Comparison of ENCODE assay signal across 1 cellular context in the genomic region with DNA sequence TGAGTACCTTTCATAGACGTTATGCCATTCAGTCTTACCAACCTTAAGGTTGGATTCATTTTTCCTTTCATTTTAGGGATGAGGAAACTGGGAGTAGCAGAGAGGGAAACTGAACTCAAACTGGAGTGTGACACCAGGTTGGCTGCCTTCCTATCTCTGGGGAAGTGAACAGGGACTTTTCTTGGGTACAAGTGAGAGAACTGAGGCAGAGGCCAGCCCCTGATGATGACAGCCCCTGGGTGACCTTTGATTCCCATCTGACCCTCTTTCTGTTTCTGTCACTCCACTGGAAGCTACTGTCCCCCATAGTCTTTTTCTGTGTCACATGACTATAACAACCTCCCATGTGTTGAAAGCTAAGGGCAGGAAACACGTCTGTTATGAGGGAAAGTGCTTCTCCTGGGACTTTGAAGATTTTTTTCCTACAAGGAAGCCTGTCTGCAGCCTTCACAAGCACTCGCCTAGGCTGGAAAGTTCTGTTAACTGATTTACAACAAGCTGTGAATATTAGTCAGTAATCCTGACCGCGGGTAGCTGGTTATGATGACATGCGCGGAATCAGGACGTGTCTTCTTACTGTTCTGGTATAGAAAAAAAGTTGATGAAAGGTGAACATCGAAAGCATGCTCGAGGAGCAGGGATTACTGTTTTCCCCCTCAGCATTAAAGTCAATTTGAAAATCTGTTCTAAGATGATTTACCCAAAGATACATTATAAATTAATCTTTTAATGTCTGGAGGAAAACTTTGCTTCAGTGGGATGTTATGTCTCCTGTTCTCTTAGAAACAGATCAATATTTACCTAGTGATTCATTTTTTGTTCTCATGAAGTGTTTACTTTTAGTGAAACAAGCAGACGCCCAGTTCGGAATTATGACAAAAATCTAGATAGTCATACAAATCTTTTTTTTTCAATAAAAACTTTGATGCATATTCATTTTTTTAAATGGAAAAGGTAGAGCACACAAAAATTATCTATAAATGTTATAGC.
TF ChIP-seq lines count a peak whose summit lies in the region.

No MANE protein-coding gene starts in this region.

TF ChIP-seq in A549, 52 proteins besides CTCF, POLR2A, EP300 and RAD21 (continued from another document):
- TF ChIP-seq, protein P1, sequence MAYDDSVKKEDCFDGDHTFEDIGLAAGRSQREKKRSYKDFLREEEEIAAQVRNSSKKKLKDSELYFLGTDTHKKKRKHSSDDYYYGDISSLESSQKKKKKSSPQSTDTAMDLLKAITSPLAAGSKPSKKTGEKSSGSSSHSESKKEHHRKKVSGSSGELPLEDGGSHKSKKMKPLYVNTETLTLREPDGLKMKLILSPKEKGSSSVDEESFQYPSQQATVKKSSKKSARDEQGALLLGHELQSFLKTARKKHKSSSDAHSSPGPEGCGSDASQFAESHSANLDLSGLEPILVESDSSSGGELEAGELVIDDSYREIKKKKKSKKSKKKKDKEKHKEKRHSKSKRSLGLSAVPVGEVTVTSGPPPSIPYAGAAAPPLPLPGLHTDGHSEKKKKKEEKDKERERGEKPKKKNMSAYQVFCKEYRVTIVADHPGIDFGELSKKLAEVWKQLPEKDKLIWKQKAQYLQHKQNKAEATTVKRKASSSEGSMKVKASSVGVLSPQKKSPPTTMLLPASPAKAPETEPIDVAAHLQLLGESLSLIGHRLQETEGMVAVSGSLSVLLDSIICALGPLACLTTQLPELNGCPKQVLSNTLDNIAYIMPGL (CRISPR knock-in tag; IDR thresholded peaks at IDR 0.05; ENCODE audit: borderline replicate concordance), result no peak
- TF ChIP-seq CHD4 (IDR thresholded peaks at IDR 0.05; ENCODE audit: borderline replicate concordance) (no peak), FOSL2 (IDR thresholded peaks at IDR 0.05) (peak; percentile 95), FOSL2 (CRISPR knock-in tag; IDR thresholded peaks at IDR 0.05) (peak; percentile 98), NPAS2 (CRISPR knock-in tag; IDR thresholded peaks at IDR 0.05; ENCODE audit: borderline replicate concordance) (no peak), JUN (IDR thresholded peaks at IDR 0.05) (peak; percentile 39 to 81; a peak in 3 of 5 replicates), ZC3H11A (IDR thresholded peaks at IDR 0.05) (no peak), KDM5A (IDR thresholded peaks at IDR 0.05) (no peak), BHLHE40 (IDR thresholded peaks at IDR 0.05; ENCODE audit: low read depth, low read length) (0 out of 2 replicates have a peak, but pooled peaks have one; percentile 23), HOXB5 (CRISPR knock-in tag; IDR thresholded peaks at IDR 0.05) (peak; percentile 72; the same call in 1 of the 2 replicates), FOXS1 (CRISPR knock-in tag; IDR thresholded peaks at IDR 0.05) (peak; percentile 99), MYC (IDR thresholded peaks at IDR 0.05; ENCODE audit: borderline replicate concordance, low read length) (no peak), MAZ (IDR thresholded peaks at IDR 0.05; ENCODE audit: borderline replicate concordance, low read depth, low read length) (no peak), ZSCAN20 (CRISPR knock-in tag; IDR thresholded peaks at IDR 0.05) (no peak), MAFK (IDR thresholded peaks at IDR 0.05; ENCODE audit: partially characterized antibody) (peak; percentile 84), HOXB13 (CRISPR knock-in tag; IDR thresholded peaks at IDR 0.05; ENCODE audit: low read depth) (peak; percentile 85; the same call in 1 of the 2 replicates), ZFP36 (IDR thresholded peaks at IDR 0.05; ENCODE audit: borderline replicate concordance, partially characterized antibody) (no peak), ESRRA (IDR thresholded peaks at IDR 0.05; ENCODE audit: borderline replicate concordance, low read length) (no peak), SREBF2 (IDR thresholded peaks at IDR 0.05) (no peak), SMC3 (IDR thresholded peaks at IDR 0.05) (no peak; the same call in 2 of the 3 replicates), RNF2 (IDR thresholded peaks at IDR 0.05; ENCODE audit: borderline replicate concordance, low read depth) (no peak), HDAC2 (IDR thresholded peaks at IDR 0.05) (no peak), HEYL (CRISPR knock-in tag; IDR thresholded peaks at IDR 0.05) (no peak), CHD2 (IDR thresholded peaks at IDR 0.05; ENCODE audit: low read length, partially characterized antibody) (no peak), FOSB (CRISPR knock-in tag; IDR thresholded peaks at IDR 0.05) (peak; percentile 70; the same call in 1 of the 2 replicates), RCOR1 (IDR thresholded peaks at IDR 0.05; ENCODE audit: low read depth, low read length) (no peak), POLR2AphosphoS2 (conservative IDR thresholded peaks at IDR 0.05; ENCODE audit: low read length) (no peak), CEBPB (IDR thresholded peaks at IDR 0.05) (peak; percentile 13 to 36; a peak in 3 of 4 replicates), ZNF302 (CRISPR knock-in tag; IDR thresholded peaks at IDR 0.05) (peak; percentile 65), HOXA7 (CRISPR knock-in tag; IDR thresholded peaks at IDR 0.05) (peak; percentile 84), RFX5 (IDR thresholded peaks at IDR 0.05) (no peak), TP53 (CRISPR knock-in tag; IDR thresholded peaks at IDR 0.05) (no peak), JUNB (IDR thresholded peaks at IDR 0.05) (peak; percentile 95), CBX8 (IDR thresholded peaks at IDR 0.05) (no peak), EHF (CRISPR knock-in tag; IDR thresholded peaks at IDR 0.05) (no peak; the same call in 1 of the 2 replicates), CBX2 (IDR thresholded peaks at IDR 0.05; ENCODE audit: borderline replicate concordance, low read depth) (no peak), PHF8 (IDR thresholded peaks at IDR 0.05; ENCODE audit: borderline replicate concordance, low read depth) (no peak)
- TF ChIP-seq, protein P2, sequence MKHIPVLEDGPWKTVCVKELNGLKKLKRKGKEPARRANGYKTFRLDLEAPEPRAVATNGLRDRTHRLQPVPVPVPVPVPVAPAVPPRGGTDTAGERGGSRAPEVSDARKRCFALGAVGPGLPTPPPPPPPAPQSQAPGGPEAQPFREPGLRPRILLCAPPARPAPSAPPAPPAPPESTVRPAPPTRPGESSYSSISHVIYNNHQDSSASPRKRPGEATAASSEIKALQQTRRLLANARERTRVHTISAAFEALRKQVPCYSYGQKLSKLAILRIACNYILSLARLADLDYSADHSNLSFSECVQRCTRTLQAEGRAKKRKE (CRISPR knock-in tag; IDR thresholded peaks at IDR 0.05; ENCODE audit: low read depth), result peak; percentile 88
- TF ChIP-seq, protein P3, sequence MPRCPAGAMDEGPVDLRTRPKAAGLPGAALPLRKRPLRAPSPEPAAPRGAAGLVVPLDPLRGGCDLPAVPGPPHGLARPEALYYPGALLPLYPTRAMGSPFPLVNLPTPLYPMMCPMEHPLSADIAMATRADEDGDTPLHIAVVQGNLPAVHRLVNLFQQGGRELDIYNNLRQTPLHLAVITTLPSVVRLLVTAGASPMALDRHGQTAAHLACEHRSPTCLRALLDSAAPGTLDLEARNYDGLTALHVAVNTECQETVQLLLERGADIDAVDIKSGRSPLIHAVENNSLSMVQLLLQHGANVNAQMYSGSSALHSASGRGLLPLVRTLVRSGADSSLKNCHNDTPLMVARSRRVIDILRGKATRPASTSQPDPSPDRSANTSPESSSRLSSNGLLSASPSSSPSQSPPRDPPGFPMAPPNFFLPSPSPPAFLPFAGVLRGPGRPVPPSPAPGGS (IDR thresholded peaks at IDR 0.05), result peak; percentile 84; the same call in 2 of the 3 replicates
- TF ChIP-seq, protein P4, sequence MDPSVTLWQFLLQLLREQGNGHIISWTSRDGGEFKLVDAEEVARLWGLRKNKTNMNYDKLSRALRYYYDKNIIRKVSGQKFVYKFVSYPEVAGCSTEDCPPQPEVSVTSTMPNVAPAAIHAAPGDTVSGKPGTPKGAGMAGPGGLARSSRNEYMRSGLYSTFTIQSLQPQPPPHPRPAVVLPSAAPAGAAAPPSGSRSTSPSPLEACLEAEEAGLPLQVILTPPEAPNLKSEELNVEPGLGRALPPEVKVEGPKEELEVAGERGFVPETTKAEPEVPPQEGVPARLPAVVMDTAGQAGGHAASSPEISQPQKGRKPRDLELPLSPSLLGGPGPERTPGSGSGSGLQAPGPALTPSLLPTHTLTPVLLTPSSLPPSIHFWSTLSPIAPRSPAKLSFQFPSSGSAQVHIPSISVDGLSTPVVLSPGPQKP (IDR thresholded peaks at IDR 0.05; ENCODE audit: low read depth, low read length), result no peak
- TF ChIP-seq, protein P5, sequence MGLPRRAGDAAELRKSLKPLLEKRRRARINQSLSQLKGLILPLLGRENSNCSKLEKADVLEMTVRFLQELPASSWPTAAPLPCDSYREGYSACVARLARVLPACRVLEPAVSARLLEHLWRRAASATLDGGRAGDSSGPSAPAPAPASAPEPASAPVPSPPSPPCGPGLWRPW (IDR thresholded peaks at IDR 0.05), result no peak
- TF ChIP-seq, protein P6, sequence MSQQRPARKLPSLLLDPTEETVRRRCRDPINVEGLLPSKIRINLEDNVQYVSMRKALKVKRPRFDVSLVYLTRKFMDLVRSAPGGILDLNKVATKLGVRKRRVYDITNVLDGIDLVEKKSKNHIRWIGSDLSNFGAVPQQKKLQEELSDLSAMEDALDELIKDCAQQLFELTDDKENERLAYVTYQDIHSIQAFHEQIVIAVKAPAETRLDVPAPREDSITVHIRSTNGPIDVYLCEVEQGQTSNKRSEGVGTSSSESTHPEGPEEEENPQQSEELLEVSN (IDR thresholded peaks at IDR 0.05; ENCODE audit: borderline replicate concordance, low read depth), result peak; percentile 38; the same call in 1 of the 2 replicates
- TF ChIP-seq, protein P7, sequence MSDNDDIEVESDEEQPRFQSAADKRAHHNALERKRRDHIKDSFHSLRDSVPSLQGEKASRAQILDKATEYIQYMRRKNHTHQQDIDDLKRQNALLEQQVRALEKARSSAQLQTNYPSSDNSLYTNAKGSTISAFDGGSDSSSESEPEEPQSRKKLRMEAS (IDR thresholded peaks at IDR 0.05), result peak; percentile 83
- TF ChIP-seq, protein P8, sequence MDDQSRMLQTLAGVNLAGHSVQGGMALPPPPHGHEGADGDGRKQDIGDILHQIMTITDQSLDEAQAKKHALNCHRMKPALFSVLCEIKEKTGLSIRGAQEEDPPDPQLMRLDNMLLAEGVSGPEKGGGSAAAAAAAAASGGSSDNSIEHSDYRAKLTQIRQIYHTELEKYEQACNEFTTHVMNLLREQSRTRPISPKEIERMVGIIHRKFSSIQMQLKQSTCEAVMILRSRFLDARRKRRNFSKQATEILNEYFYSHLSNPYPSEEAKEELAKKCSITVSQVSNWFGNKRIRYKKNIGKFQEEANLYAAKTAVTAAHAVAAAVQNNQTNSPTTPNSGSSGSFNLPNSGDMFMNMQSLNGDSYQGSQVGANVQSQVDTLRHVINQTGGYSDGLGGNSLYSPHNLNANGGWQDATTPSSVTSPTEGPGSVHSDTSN (IDR thresholded peaks at IDR 0.05), result no peak
- TF ChIP-seq, protein P9, sequence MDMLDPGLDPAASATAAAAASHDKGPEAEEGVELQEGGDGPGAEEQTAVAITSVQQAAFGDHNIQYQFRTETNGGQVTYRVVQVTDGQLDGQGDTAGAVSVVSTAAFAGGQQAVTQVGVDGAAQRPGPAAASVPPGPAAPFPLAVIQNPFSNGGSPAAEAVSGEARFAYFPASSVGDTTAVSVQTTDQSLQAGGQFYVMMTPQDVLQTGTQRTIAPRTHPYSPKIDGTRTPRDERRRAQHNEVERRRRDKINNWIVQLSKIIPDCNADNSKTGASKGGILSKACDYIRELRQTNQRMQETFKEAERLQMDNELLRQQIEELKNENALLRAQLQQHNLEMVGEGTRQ (IDR thresholded peaks at IDR 0.05), result peak; percentile 91
